Comparison of ENCODE assay signal across 22 cellular contexts in the genomic region with DNA sequence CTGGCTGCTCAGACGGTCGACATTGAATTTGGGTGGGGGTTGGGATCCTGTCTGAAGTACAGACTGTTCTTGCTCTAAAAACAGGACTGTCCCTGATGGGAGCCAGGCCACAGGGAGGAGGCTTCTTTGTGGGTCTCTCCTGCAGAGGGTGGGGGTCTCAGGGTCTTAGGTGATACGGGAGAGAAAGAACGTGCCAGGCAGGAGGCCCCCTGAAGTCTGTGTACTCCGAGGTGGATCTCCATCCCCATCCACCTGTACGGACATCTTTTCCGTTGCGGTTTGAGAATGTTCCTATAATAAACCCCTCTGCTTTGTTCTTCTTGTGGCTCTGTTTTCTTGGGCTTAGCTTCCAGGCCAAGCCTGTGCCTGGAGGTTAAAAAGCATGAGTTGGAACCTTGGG. TPM values are rescaled to one million over a fixed set of nuclear protein-coding genes. Genes with fewer than 3 reads are reported as not detected.
DNase-seq lines count a peak whose midpoint lies in the region; ATAC-seq and TF ChIP-seq lines count a peak whose summit lies in the region.
"Had no signal": no experiment of that assay in that cellular context is flagged by ENCODE, and none has a peak within 500 bp of the region (broad histone marks: within the 10 kb centered on the region; RNA-seq: fewer than 3 reads in every experiment).

No MANE protein-coding gene starts in this region.

- H3K27ac ChIP-seq in breast epithelium = no peak overlapping the region
- H3K27ac ChIP-seq: 22Rv1, KMS-11 had no signal

- peaks cover 11% of the 10 kb centered on the region for H3K27me3 Mint-ChIP-seq in MCF 10A (ENCODE audit: insufficient read depth, unreplicated experiment)
- H3K27me3 Mint-ChIP-seq in T-helper 17 cell = no peaks in the 10 kb centered on the region
- H3K27me3 Mint-ChIP-seq in osteocyte (ENCODE audit: unreplicated experiment) = no peaks in the 10 kb centered on the region

- TF ChIP-seq POLR2A in breast epithelium (IDR thresholded peaks at IDR 0.05) = no peak

- CTCF ChIA-PET in MCF 10A (lab: Yijun Ruan, JAX) = interaction anchor here (0.9 to 1.4 kb wide), 4 partner anchors 15 to 112 kb away, joined by 3 to 4 read pairs (median 4); no protein-coding TSS in a partner anchor

- H3K4me1 ChIP-seq in breast epithelium = no peaks in the 10 kb centered on the region

- DNase-seq in MCF 10A (ENCODE audit: unreplicated experiment) (no peak), breast epithelium (ENCODE audit: low spot score in 2 of 2) (no peak), T-helper 17 cell (no peak), osteocyte (ENCODE audit: extremely low spot score, unreplicated experiment) (peak; percentile 67), NCI-H1092 treated with DMSO at 0.1 percent for 48 hours (lab: John Stamatoyannopoulos, UW) (no peak), activated gamma-delta T cell treated with Interleukin-2 at 50 U/mL for 16 hours (no peak)
- DNase-seq: ACHN, IMR-90, NCI-H1048, NCI-H1417 treated with DMSO at 0.1 percent for 48 hours, NCI-H1694 treated with DMSO at 0.1 percent for 48 hours, NCI-H2081, NCI-H2171, NCI-H446, NCI-H524 treated with DMSO at 0.1 percent for 48 hours, NCI-H774, SHP77 had no signal

- peaks cover 4% of the 10 kb centered on the region for H3K36me3 ChIP-seq in breast epithelium

- no peak overlapping the region for H3K27ac Mint-ChIP-seq in MCF 10A (ENCODE audit: low read depth, unreplicated experiment)
- H3K27ac Mint-ChIP-seq in T-helper 17 cell = peak overlapping the region; percentile 51
- H3K27ac Mint-ChIP-seq in osteocyte (ENCODE audit: unreplicated experiment) = no peak overlapping the region

- H3K4me3 Mint-ChIP-seq in MCF 10A (ENCODE audit: unreplicated experiment) (no peak overlapping the region), T-helper 17 cell (peak overlapping the region; percentile 12), osteocyte (ENCODE audit: unreplicated experiment) (no peak overlapping the region)

- H3K9me3 ChIP-seq in breast epithelium (no peaks in the 10 kb centered on the region), T-helper 17 cell (ENCODE audit: control insufficient read depth, low read length, poor library complexity, severe bottlenecking) (no peaks in the 10 kb centered on the region)

- no peak for TF ChIP-seq CTCF in MCF 10A (IDR thresholded peaks at IDR 0.05; ENCODE audit: unreplicated experiment)
- no peak for TF ChIP-seq CTCF in breast epithelium (IDR thresholded peaks at IDR 0.05)
- TF ChIP-seq CTCF in osteocyte (IDR thresholded peaks at IDR 0.05) = no peak

- POLR2A ChIA-PET in MCF 10A (lab: Yijun Ruan, JAX) = interaction anchor here (2.8 kb wide), 1 partner anchor 15 kb away, joined by 12 read pairs; a partner anchor contains a TSS

- H3K36me3 Mint-ChIP-seq in MCF 10A (ENCODE audit: insufficient read depth, unreplicated experiment) (peaks cover 62% of the 10 kb centered on the region), T-helper 17 cell (ENCODE audit: low read depth) (peaks cover 5% of the 10 kb centered on the region), osteocyte (ENCODE audit: unreplicated experiment) (peaks cover 37% of the 10 kb centered on the region)

- H3K27me3 ChIP-seq in breast epithelium = no peaks in the 10 kb centered on the region

- TSS peak; percentile 71 for BruUV-seq in MCF 10A (replicated peaks; lab: Mats Ljungman, UMichigan)

- H3K4me1 Mint-ChIP-seq in MCF 10A (ENCODE audit: insufficient read depth, unreplicated experiment) = no peaks in the 10 kb centered on the region
- H3K4me1 Mint-ChIP-seq in T-helper 17 cell = peaks cover 14% of the 10 kb centered on the region
- H3K4me1 Mint-ChIP-seq in osteocyte (ENCODE audit: unreplicated experiment) = no peaks in the 10 kb centered on the region

- H3K9me3 Mint-ChIP-seq in MCF 10A (ENCODE audit: unreplicated experiment) (no peaks in the 10 kb centered on the region), osteocyte (ENCODE audit: unreplicated experiment) (no peaks in the 10 kb centered on the region)

- intact Hi-C loops in MCF 10A (cut with micrococcal nuclease) (loop anchor here (5.0 kb wide), 1 partner anchor 55 kb away; a partner anchor contains a TSS), breast epithelium (cut with DNase I; ENCODE audit: low total_unique reads) (loop anchor here (2.0 kb wide), 1 partner anchor 36 kb away; a partner anchor contains a TSS)

- H3K4me3 ChIP-seq in breast epithelium = no peak overlapping the region

- ATAC-seq in T-helper 17 cell = no peak
- ATAC-seq in HG03457 (IDR thresholded peaks at IDR 0.05; ENCODE audit: unreplicated experiment) = no peak

RNA-seq across cellular contexts. Expression of a gene that starts 15.9 kb away (rescaled TPM):
- total RNA-seq in MCF 10A (2022) (86.8 and 103 TPM in 2 replicates), breast epithelium (100 to 1,000 TPM in 2 of 3 donors, 10 to 100 TPM in 1; 96.0 to 114 (median 106) TPM), T-helper 17 cell (10 to 100 TPM; 60.6 to 63.6 TPM), osteocyte (115 and 126 TPM in 2 replicates)

RNA-seq across cellular contexts. Expression of a gene that starts 16.5 kb away (rescaled TPM):
- total RNA-seq in MCF 10A (2022) (19.8 and 20.5 TPM in 2 replicates), breast epithelium (10 to 100 TPM; 17.3 to 21.4 (median 19.3) TPM), T-helper 17 cell (10 to 100 TPM; 17.1 to 17.5 TPM), osteocyte (23.2 and 25.7 TPM in 2 replicates)

RNA-seq across cellular contexts. Expression of a gene that starts 25.5 kb away (rescaled TPM):
- total RNA-seq in MCF 10A (2022) = not detected in 2 replicates
- 1 to 10 TPM in 2 of 3 donors, under 1 TPM in 1; 0.59 to 3.7 (median 2.0) TPM for total RNA-seq in breast epithelium
- total RNA-seq in T-helper 17 cell = 1 to 10 TPM; 3.5 to 4.3 TPM
- total RNA-seq in osteocyte = not detected in 2 replicates
- total RNA-seq: Daoy, G401, IMR-90 had no signal

RNA-seq across cellular contexts. Expression of a gene that starts 36.3 kb away (rescaled TPM):
- total RNA-seq in MCF 10A (2022) (6.3 and 8.5 TPM in 2 replicates), breast epithelium (10 to 100 TPM; 13.0 to 63.9 (median 37.3) TPM), T-helper 17 cell (100 to 1,000 TPM; 317 to 350 TPM), osteocyte (39.9 and 43.4 TPM in 2 replicates)

RNA-seq across cellular contexts. Expression of a gene that starts 45.2 kb away (rescaled TPM):
- total RNA-seq in MCF 10A (2022) (93.3 and 109 TPM in 2 replicates), breast epithelium (10 to 100 TPM; 76.5 to 90.8 (median 77.0) TPM), T-helper 17 cell (10 to 100 TPM; 69.2 to 76.0 TPM), osteocyte (105 and 125 TPM in 2 replicates)
